ENCODE assay signal across 1 cellular context in genomic region chr1:8666394-8667167, GRCh38.
A peak's percentile ranks its signal among the peaks of the same experiment; 100 is the strongest.
TF ChIP-seq lines count a peak whose summit lies in the region.

No MANE protein-coding gene starts in this region.

TF ChIP-seq in HEK293, 187 proteins besides CTCF, POLR2A, EP300 and RAD21 (continued from another document):
- TF ChIP-seq PRDM6 (tag by site-specific recombination; IDR thresholded peaks at IDR 0.05) (peak; percentile 84), PRDM1 (tag by site-specific recombination; IDR thresholded peaks at IDR 0.05) (peak; percentile 89), ZNF580 (tag by site-specific recombination; IDR thresholded peaks at IDR 0.05) (no peak), ZNF518A (tag by site-specific recombination; conservative IDR thresholded peaks at IDR 0.05; ENCODE audit: low read depth) (no peak), PRDM4 (tag by site-specific recombination; IDR thresholded peaks at IDR 0.05) (no peak), ZNF629 (tag by site-specific recombination; IDR thresholded peaks at IDR 0.05) (peak; percentile 36; the same call in 1 of the 2 replicates), ZIC2 (tag by site-specific recombination; IDR thresholded peaks at IDR 0.05) (peak; percentile 42)
